8 cellular contexts compared by ENCODE assay signal in genomic region chr10:86756511-86757109, GRCh38. TPM values are rescaled to one million over a fixed set of nuclear protein-coding genes. Genes with fewer than 3 reads are reported as not detected.
A peak's percentile ranks its signal among the peaks of the same experiment; 100 is the strongest.
DNase-seq lines count a peak whose midpoint lies in the region; ATAC-seq and TF ChIP-seq lines count a peak whose summit lies in the region.

TSS of gene BMPR1A (plus strand) at chr10:86756619. CDS start at chr10:86876019, 119,400 bp downstream.

- peaks cover 3% of the 10 kb centered on the region for H3K36me3 Mint-ChIP-seq in T-helper 2 cell treated with Interferon-gamma antibody and Interleukin-4, amounts not matched to agents 5 μg/mL and 100 μg/mL, for 36 hours (ENCODE audit: low read depth)

- CTCF ChIA-PET in HCT116 (lab: Charles Lee): interaction anchor here (1.3 to 1.4 kb wide), 2 partner anchors 14 to 143 kb away, joined by 4 read pairs; no protein-coding TSS in a partner anchor

- peak within 1 kb of the TSS; percentile 81 for H3K4me2 ChIP-seq in HCT116 (ENCODE audit: low read length)

- no peak for DNase-seq in T-helper 2 cell treated with Interferon-gamma antibody and Interleukin-4, amounts not matched to agents 5 μg/mL and 100 μg/mL, for 36 hours (ENCODE audit: low spot score)
- DNase-seq in T-helper 2 cell (no peak), HCT116 (ENCODE audit: low read depth, low spot score) (no peak), NCI-H146 (lab: John Stamatoyannopoulos, UW) (peak; percentile 54), choroid plexus epithelial cell (ENCODE audit: low read depth) (peak; percentile 92), lower lobe of right lung (no peak), thyroid gland (peak; percentile 88 to 93), epidermal melanocyte (ENCODE audit: insufficient read length, low spot score) (no peak)

- no peak within 1 kb of the TSS for H2AFZ ChIP-seq in HCT116 (ENCODE audit: low read depth, low read length, poor library complexity, severe bottlenecking)

- no TSS peak for BruUV-seq in HCT116 (replicated peaks; lab: Mats Ljungman, UMichigan)

- no peaks in the 10 kb centered on the region for H3K9me3 Mint-ChIP-seq in T-helper 2 cell treated with Interferon-gamma antibody and Interleukin-4, amounts not matched to agents 5 μg/mL and 100 μg/mL, for 36 hours

- no peak for TF ChIP-seq CTCF in HCT116 (IDR thresholded peaks at IDR 0.05 in 2 of 3, conservative IDR thresholded peaks at IDR 0.05 in 1 of 3; ENCODE audit: borderline replicate concordance in 1 of 3, insufficient read depth in 1 of 3, low read depth in 2 of 3, low read length in 2 of 3)
- TF ChIP-seq CTCF in choroid plexus epithelial cell (conservative IDR thresholded peaks at IDR 0.05; ENCODE audit: low read depth, low read length): no peak
- no peak for TF ChIP-seq CTCF in lower lobe of right lung (IDR thresholded peaks at IDR 0.05)
- no peak for TF ChIP-seq CTCF in thyroid gland (IDR thresholded peaks at IDR 0.05)

- no peaks in the 10 kb centered on the region for H3K9me2 ChIP-seq in HCT116 (ENCODE audit: insufficient read depth)

- peak within 1 kb of the TSS; percentile 93 for H3K9ac ChIP-seq in HCT116 (ENCODE audit: low read length)

- H3K27me3 Mint-ChIP-seq in T-helper 2 cell treated with Interferon-gamma antibody and Interleukin-4, amounts not matched to agents 5 μg/mL and 100 μg/mL, for 36 hours (ENCODE audit: low read depth): peaks cover 48% of the 10 kb centered on the region

- peak; percentile 52 for ATAC-seq in HCT116
- ATAC-seq in lower lobe of right lung: peak; percentile 37 to 49

- TF ChIP-seq POLR2A in HCT116 (IDR thresholded peaks at IDR 0.05; ENCODE audit: borderline replicate concordance, extremely low read depth, insufficient read depth, insufficient read length) (no peak), thyroid gland (IDR thresholded peaks at IDR 0.05) (peak; percentile 32 to 80)

- no peaks in the 10 kb centered on the region for H3K36me3 ChIP-seq in HCT116 (ENCODE audit: control insufficient read depth in 1 of 2, insufficient read depth in 2 of 2, low read length in 2 of 2)
- H3K36me3 ChIP-seq in lower lobe of right lung: no peaks in the 10 kb centered on the region
- no peaks in the 10 kb centered on the region for H3K36me3 ChIP-seq in thyroid gland

- WGBS in thyroid gland, 2 donors: 0% methylated on average over 3 of the region's 85 CpGs; no CpG with 5 or more reads in 1 of the 2 donors

- H3K9me3 ChIP-seq in HCT116 (ENCODE audit: control insufficient read depth in 1 of 2, insufficient read depth in 1 of 2, low read depth in 1 of 2, low read length in 2 of 2) (no peaks in the 10 kb centered on the region), lower lobe of right lung (no peaks in the 10 kb centered on the region), thyroid gland (no peaks in the 10 kb centered on the region)

- RAD21 ChIA-PET in HCT116 (lab: Charles Lee; ENCODE audit: low non-redundant PET in 1 of 2, low total read pairs in 2 of 2, uncharacterized antibody in 2 of 2, unreplicated experiment in 2 of 2): interaction anchor here in 1 of 2 experiments (0.6 kb wide), 1 partner anchor 210 kb away, joined by 5 read pairs; no protein-coding TSS in a partner anchor

- intact Hi-C loops in HCT116 (cut with micrococcal nuclease) (loop anchor here (1.0 to 5.0 kb wide), 2 partner anchors 46 to 234 kb away; partner anchors contain the start of gene WAPL), lower lobe of right lung (cut with DNase I) (no loop called here), thyroid gland (cut with DNase I) (no loop called here)

- H3K27ac Mint-ChIP-seq in T-helper 2 cell treated with Interferon-gamma antibody and Interleukin-4, amounts not matched to agents 5 μg/mL and 100 μg/mL, for 36 hours: peak within 1 kb of the TSS; percentile 78

- H3K79me2 ChIP-seq in HCT116 (ENCODE audit: insufficient read depth, low read length): peaks cover 55% of the 10 kb centered on the region

- peaks cover 35% of the 10 kb centered on the region for H3K4me1 Mint-ChIP-seq in T-helper 2 cell treated with Interferon-gamma antibody and Interleukin-4, amounts not matched to agents 5 μg/mL and 100 μg/mL, for 36 hours (ENCODE audit: low read depth)

- peaks cover 4% of the 10 kb centered on the region; the same call in 1 of the 2 replicates for H4K20me1 ChIP-seq in HCT116 (ENCODE audit: insufficient read depth)

- H3K4me3 Mint-ChIP-seq in T-helper 2 cell treated with Interferon-gamma antibody and Interleukin-4, amounts not matched to agents 5 μg/mL and 100 μg/mL, for 36 hours: peak within 1 kb of the TSS; percentile 89

- no peaks in the 10 kb centered on the region for H3K27me3 ChIP-seq in HCT116 (ENCODE audit: insufficient read depth, low read length)
- H3K27me3 ChIP-seq in lower lobe of right lung (ENCODE audit: low read depth): peaks cover 21% of the 10 kb centered on the region
- H3K27me3 ChIP-seq in thyroid gland: no peaks in the 10 kb centered on the region

- no peak for TF ChIP-seq RAD21 in HCT116 (IDR thresholded peaks at IDR 0.05; ENCODE audit: low read depth)

- POLR2A ChIA-PET in HCT116 (lab: Charles Lee): interaction anchor here (0.5 kb wide), 1 partner anchor 355 kb away, joined by 3 read pairs; no protein-coding TSS in a partner anchor

- H3K4me1 ChIP-seq in HCT116 (ENCODE audit: control insufficient read depth in 1 of 2, insufficient read depth in 2 of 2, low read length in 2 of 2) (peaks cover 19 to 27% of the 10 kb centered on the region in 2 experiments), lower lobe of right lung (peaks cover 7% of the 10 kb centered on the region), thyroid gland (peaks cover 15 to 29% of the 10 kb centered on the region in 2 donors)

- H3K4me3 ChIP-seq in HCT116 (replicated peaks in 1 of 2; ENCODE audit: low read depth in 1 of 2, low read length in 2 of 2) (peak within 1 kb of the TSS; percentile 79 to 81), choroid plexus epithelial cell (ENCODE audit: low read depth, low read length) (peak within 1 kb of the TSS; percentile 82), lower lobe of right lung (peak within 1 kb of the TSS; percentile 82), thyroid gland (replicated peaks in 1 of 3) (peak within 1 kb of the TSS; percentile 70 to 77 (median 71))

- H3K27ac ChIP-seq in HCT116 (ENCODE audit: low read depth, low read length) (peak within 1 kb of the TSS; percentile 98), lower lobe of right lung (peak within 1 kb of the TSS; percentile 97), thyroid gland (peak within 1 kb of the TSS; percentile 97 to 99 (median 99))

TF ChIP-seq in HCT116, 20 proteins besides CTCF, POLR2A, EP300 and RAD21:
- TF ChIP-seq EZH2 (IDR thresholded peaks at IDR 0.05) (no peak), SIN3A (IDR thresholded peaks at IDR 0.05; ENCODE audit: low read depth) (peak; percentile 34), CBX3 (IDR thresholded peaks at IDR 0.05; ENCODE audit: low read depth) (peak; percentile 6; the same call in 1 of the 2 replicates), ZFX (IDR thresholded peaks at IDR 0.05) (peak; percentile 95)
TF ChIP-seq in HCT116: peak in this region for 3.

RNA-seq across cellular contexts. Expression of gene BMPR1A, which starts in this region (rescaled TPM):
- total RNA-seq in HCT116 (2021; ENCODE audit: unreplicated experiment) (42.6 TPM), lower lobe of right lung (37.0 TPM), thyroid gland (10 to 100 TPM; 72.7 to 89.5 (median 84.2) TPM)
- 10.5 and 13.5 TPM in 2 replicates for polyA plus RNA-seq in HCT116 (2012)

Comparison
In these comparisons a context has a peak if more than half of its experiments do, and no peak if none do; other contexts are left out.
1. DNase-seq: peak in NCI-H146 (single experiment), choroid plexus epithelial cell (single experiment) and thyroid gland (2 of 2); none in T-helper 2 cell treated with Interferon-gamma antibody and Interleukin-4, amounts not matched to agents 5 μg/mL and 100 μg/mL, for 36 hours (single experiment), T-helper 2 cell (0 of 5), HCT116 (single experiment), lower lobe of right lung (single experiment) and epidermal melanocyte (single experiment).
2. Peak in every context shown above with its lines, with median percentiles within 50 percentile points of each other: H3K27ac ChIP-seq and H3K4me3 ChIP-seq.